In genomic region chr11:27213232-27213660, GRCh38 we compare ENCODE assay signal across 9 cellular contexts.
DNase-seq lines count a peak whose midpoint lies in the region; ATAC-seq and TF ChIP-seq lines count a peak whose summit lies in the region.
"Had no signal": no experiment of that assay in that cellular context is flagged by ENCODE, and none has a peak within 500 bp of the region (broad histone marks: within the 10 kb centered on the region; RNA-seq: fewer than 3 reads in every experiment).

No MANE protein-coding gene starts in this region.

- no peak overlapping the region for H3K4me3 ChIP-seq in Panc1 (ENCODE audit: low read depth in 2 of 2, low read length in 2 of 2)
- H3K4me3 ChIP-seq in fibroblast of the aortic adventitia (ENCODE audit: low read depth, low read length): no peak overlapping the region
- no peak overlapping the region for H3K4me3 ChIP-seq in ascending aorta

- POLR2A ChIA-PET in Panc1 (lab: Charles Lee): interaction anchor here (1.1 kb wide), 1 partner anchor 11 kb away, joined by 3 read pairs; no protein-coding TSS in a partner anchor

- H3K9me3 ChIP-seq in Panc1 (ENCODE audit: control insufficient read depth, insufficient read depth, low read depth, low read length) (no peaks in the 10 kb centered on the region), ascending aorta (no peaks in the 10 kb centered on the region)

- intact Hi-C loops in Panc1 (cut with micrococcal nuclease; ENCODE audit: unreplicated experiment): loop anchor here (5.0 kb wide), 1 partner anchor 69 kb away; no protein-coding TSS in a partner anchor
- intact Hi-C loops in sciatic nerve (cut with DNase I): no loop called here
- intact Hi-C loops in ascending aorta (cut with DNase I): no loop called here

- ATAC-seq in Panc1: peak; percentile 44
- ATAC-seq in sciatic nerve: peak; percentile 21
- ATAC-seq in HG02571 (IDR thresholded peaks at IDR 0.05; ENCODE audit: unreplicated experiment): no peak
- no peak for ATAC-seq in HG02981 (IDR thresholded peaks at IDR 0.05; ENCODE audit: unreplicated experiment)

- H3K27ac ChIP-seq in Panc1 (ENCODE audit: low read length) (peak overlapping the region; percentile 96), ascending aorta (no peak overlapping the region)

- H3K4me1 ChIP-seq in Panc1 (ENCODE audit: control insufficient read depth, insufficient read depth, low read length) (peaks cover 54% of the 10 kb centered on the region), ascending aorta (peaks cover 0 to 10% of the 10 kb centered on the region in 2 donors)

- BruUV-seq in Panc1 (replicated peaks; lab: Mats Ljungman, UMichigan): no TSS peak

- H3K27me3 ChIP-seq in Panc1 (ENCODE audit: control insufficient read depth, insufficient read depth, low read length) (no peaks in the 10 kb centered on the region), ascending aorta (no peaks in the 10 kb centered on the region)

- H3K36me3 ChIP-seq in Panc1 (ENCODE audit: control insufficient read depth, insufficient read depth, low read length) (no peaks in the 10 kb centered on the region), ascending aorta (no peaks in the 10 kb centered on the region)

- DNase-seq in H4 (ENCODE audit: low spot score) (peak; percentile 94), Panc1 (ENCODE audit: low read depth, low spot score) (peak; percentile 64), fibroblast of the aortic adventitia (ENCODE audit: low read depth) (peak; percentile 93), sciatic nerve (ENCODE audit: low spot score) (no peak), ascending aorta (ENCODE audit: low spot score in 2 of 2) (no peak)
- DNase-seq in activated CD4-positive, alpha-beta T cell treated with anti-CD3 and anti-CD28 coated beads, Interleukin-2, amount 50 U/mL, for 4 hours: no peak
- DNase-seq: NCI-H1930 had no signal

- CTCF ChIA-PET in Panc1 (lab: Charles Lee): interaction anchor here (0.6 to 1.4 kb wide), 3 partner anchors 82 to 460 kb away, joined by 3 to 6 read pairs (median 3); no protein-coding TSS in a partner anchor

- no peak for TF ChIP-seq CTCF in Panc1 (IDR thresholded peaks at IDR 0.05)
- TF ChIP-seq CTCF in fibroblast of the aortic adventitia (IDR thresholded peaks at IDR 0.05; ENCODE audit: insufficient read depth, low read length): no peak
- no peak for TF ChIP-seq CTCF in ascending aorta (IDR thresholded peaks at IDR 0.05)

- in situ Hi-C loops in Panc1 (cut with HindIII; ENCODE audit: low pct_unique_long_range_greater_than_20kb, low sequenced_read_pairs): no loop called here

Comparison
In these comparisons a context has a peak if more than half of its experiments do, and no peak if none do; other contexts are left out.
1. DNase-seq: peak in H4 (single experiment), Panc1 (single experiment) and fibroblast of the aortic adventitia (single experiment); none in sciatic nerve (single experiment), ascending aorta (0 of 2) and activated CD4-positive, alpha-beta T cell treated with anti-CD3 and anti-CD28 coated beads, Interleukin-2, amount 50 U/mL, for 4 hours (0 of 2).
2. ATAC-seq: peak in Panc1 (single experiment) and sciatic nerve (single experiment); none in HG02571 (single experiment) and HG02981 (single experiment).